Comparison of ENCODE assay signal across 11 cellular contexts in genomic region chr13:110298566-110299321, GRCh38. TPM values are rescaled to one million over a fixed set of nuclear protein-coding genes. Genes with fewer than 3 reads are reported as not detected.
A peak's percentile ranks its signal among the peaks of the same experiment; 100 is the strongest.
DNase-seq lines count a peak whose midpoint lies in the region; ATAC-seq, FAIRE-seq and TF ChIP-seq lines count a peak whose summit lies in the region.
"Had no signal": no experiment of that assay in that cellular context is flagged by ENCODE, and none has a peak within 500 bp of the region (broad histone marks: within the 10 kb centered on the region; RNA-seq: fewer than 3 reads in every experiment).

No MANE protein-coding gene starts in this region.

- H3K27ac Mint-ChIP-seq in activated CD4-positive, alpha-beta T cell treated with anti-CD3 and anti-CD28 coated beads, Interleukin-2, amount 10 ng/mL, durations not matched to agents 7 days and 5 days, result no peak overlapping the region
- H3K27ac Mint-ChIP-seq in astrocyte (ENCODE audit: unreplicated experiment), result no peak overlapping the region
- H3K27ac Mint-ChIP-seq: T-helper 1 cell treated with Interleukin-12 subunit alpha and Interleukin-12 subunit beta and Interleukin-4 antibody, amounts not matched to agents 30 μg/mL and 1 μg/mL, for 36 hours had no signal

- peak overlapping the region; percentile 41 for H3K4me2 ChIP-seq in astrocyte (ENCODE audit: low read length)
- H3K4me2 ChIP-seq: A549 had no signal

- H3K79me2 ChIP-seq in astrocyte (ENCODE audit: insufficient read depth, low read length), result peaks cover 100% of the 10 kb centered on the region

- H4K20me1 ChIP-seq in astrocyte (ENCODE audit: insufficient read depth, low read length), result peaks cover 98% of the 10 kb centered on the region

- H3K4me1 ChIP-seq in astrocyte (ENCODE audit: insufficient read depth, low read length), result peaks cover 32% of the 10 kb centered on the region
- H3K4me1 ChIP-seq in right lobe of liver, result no peaks in the 10 kb centered on the region
- peaks cover 12 to 89% (median 53%) of the 10 kb centered on the region in 4 donors for H3K4me1 ChIP-seq in stomach

- CTCF ChIA-PET in activated CD4-positive, alpha-beta T cell treated with anti-CD3 and anti-CD28 coated beads, Interleukin-2, amount 10 ng/mL, durations not matched to agents 7 days and 5 days (lab: Charles Lee), result no interaction called here

- H2AFZ ChIP-seq in astrocyte (ENCODE audit: low read depth, low read length), result no peak overlapping the region

- 20% methylated on average over 21 of the region's 34 CpGs for WGBS in right lobe of liver (ENCODE audit: insufficient coverage, low coverage, low lambda C conversion rate, missing lambda C conversion rate)
- WGBS in stomach, 5 donors, result 33 to 51% (median 41%) methylated on average over 26 to 34 of the region's 34 CpGs

- no peaks in the 10 kb centered on the region for H3K27me3 ChIP-seq in astrocyte (ENCODE audit: insufficient read depth, low read length)
- no peaks in the 10 kb centered on the region for H3K27me3 ChIP-seq in right lobe of liver
- peaks cover 0 to 32% (median 14%) of the 10 kb centered on the region in 3 donors for H3K27me3 ChIP-seq in stomach

- no peak for TF ChIP-seq POLR2A in right lobe of liver (IDR thresholded peaks at IDR 0.05)
- TF ChIP-seq POLR2A in stomach (IDR thresholded peaks at IDR 0.05), result no peak

- peak overlapping the region; percentile 34 for H3K9ac ChIP-seq in astrocyte (ENCODE audit: low read length)

- H3K36me3 ChIP-seq in astrocyte (ENCODE audit: insufficient read depth, low read length), result peaks cover 23% of the 10 kb centered on the region
- no peaks in the 10 kb centered on the region for H3K36me3 ChIP-seq in right lobe of liver
- no peaks in the 10 kb centered on the region for H3K36me3 ChIP-seq in stomach

- H3K9me3 ChIP-seq in astrocyte (ENCODE audit: insufficient read depth, low read depth, low read length), result no peaks in the 10 kb centered on the region
- no peaks in the 10 kb centered on the region for H3K9me3 ChIP-seq in right lobe of liver
- no peaks in the 10 kb centered on the region for H3K9me3 ChIP-seq in stomach
- H3K9me3 ChIP-seq: A549 had no signal

- H3K27ac ChIP-seq in astrocyte (ENCODE audit: low read depth, low read length) (peak overlapping the region; percentile 30), right lobe of liver (peak overlapping the region in 2 of 3 donors; percentile 43 to 54), stomach (peak overlapping the region; percentile 59 to 97 (median 72))
- H3K27ac ChIP-seq: A549 had no signal

- H3K4me3 ChIP-seq in astrocyte (ENCODE audit: insufficient read depth, low read depth, low read length) (no peak overlapping the region), right lobe of liver (no peak overlapping the region), stomach (peak overlapping the region in 3 of 4 donors; percentile 6 to 15 (median 6))
- H3K4me3 ChIP-seq: A549 had no signal

- peaks cover 58% of the 10 kb centered on the region for H3K27me3 Mint-ChIP-seq in activated CD4-positive, alpha-beta T cell treated with anti-CD3 and anti-CD28 coated beads, Interleukin-2, amount 10 ng/mL, durations not matched to agents 7 days and 5 days
- H3K27me3 Mint-ChIP-seq in astrocyte (ENCODE audit: low read depth, unreplicated experiment), result no peaks in the 10 kb centered on the region

- no peak overlapping the region for H3K4me3 Mint-ChIP-seq in activated CD4-positive, alpha-beta T cell treated with anti-CD3 and anti-CD28 coated beads, Interleukin-2, amount 10 ng/mL, durations not matched to agents 7 days and 5 days
- H3K4me3 Mint-ChIP-seq in astrocyte (ENCODE audit: unreplicated experiment), result no peak overlapping the region
- H3K4me3 Mint-ChIP-seq: T-helper 1 cell treated with Interleukin-12 subunit alpha and Interleukin-12 subunit beta and Interleukin-4 antibody, amounts not matched to agents 30 μg/mL and 1 μg/mL, for 36 hours had no signal

- intact Hi-C loops in right lobe of liver (cut with DNase I) (no loop called here), stomach (cut with DNase I; ENCODE audit: low total_unique reads) (no loop called here), posterior vena cava (cut with DNase I) (no loop called here)

- POLR2A ChIA-PET in activated CD4-positive, alpha-beta T cell treated with anti-CD3 and anti-CD28 coated beads, Interleukin-2, amount 10 ng/mL, durations not matched to agents 7 days and 5 days (lab: Charles Lee), result no interaction called here

- H3K36me3 Mint-ChIP-seq in activated CD4-positive, alpha-beta T cell treated with anti-CD3 and anti-CD28 coated beads, Interleukin-2, amount 10 ng/mL, durations not matched to agents 7 days and 5 days (ENCODE audit: low read depth), result no peaks in the 10 kb centered on the region
- peaks cover 22% of the 10 kb centered on the region for H3K36me3 Mint-ChIP-seq in astrocyte (ENCODE audit: low read depth, unreplicated experiment)

- H3K9me3 Mint-ChIP-seq in activated CD4-positive, alpha-beta T cell treated with anti-CD3 and anti-CD28 coated beads, Interleukin-2, amount 10 ng/mL, durations not matched to agents 7 days and 5 days, result no peaks in the 10 kb centered on the region
- H3K9me3 Mint-ChIP-seq in astrocyte (ENCODE audit: unreplicated experiment), result no peaks in the 10 kb centered on the region
- H3K9me3 Mint-ChIP-seq: T-helper 1 cell treated with Interleukin-12 subunit alpha and Interleukin-12 subunit beta and Interleukin-4 antibody, amounts not matched to agents 30 μg/mL and 1 μg/mL, for 36 hours had no signal

- ATAC-seq in right lobe of liver (peak; percentile 74 to 86 (median 76)), HG03354 (IDR thresholded peaks at IDR 0.05; ENCODE audit: poor library complexity, severe bottlenecking, unreplicated experiment) (no peak), GM19395 (IDR thresholded peaks at IDR 0.05; ENCODE audit: unreplicated experiment) (no peak)
- ATAC-seq: A549 had no signal

- FAIRE-seq in astrocyte (lab: Jason Lieb, UNC), result no peak
- FAIRE-seq: A549 had no signal

- TF ChIP-seq CTCF in astrocyte (IDR thresholded peaks at IDR 0.05; ENCODE audit: insufficient read depth, low read depth, low read length), result no peak
- no peak for TF ChIP-seq CTCF in right lobe of liver (IDR thresholded peaks at IDR 0.05)
- no peak for TF ChIP-seq CTCF in stomach (IDR thresholded peaks at IDR 0.05)

- peak; percentile 40 to 50 for DNase-seq in activated CD4-positive, alpha-beta T cell treated with anti-CD3 and anti-CD28 coated beads, Interleukin-2, amount 50 U/mL, for 48 hours
- DNase-seq in activated CD4-positive, alpha-beta T cell treated with anti-CD3 and anti-CD28 coated beads, Interleukin-2, amount 10 ng/mL, durations not matched to agents 7 days and 5 days, result no peak
- no peak for DNase-seq in astrocyte (ENCODE audit: low read depth)
- peak in 1 of 3 donors; percentile 64 for DNase-seq in right lobe of liver
- DNase-seq in stomach, result no peak
- DNase-seq in posterior vena cava (ENCODE audit: low spot score), result no peak
- DNase-seq: small intestine had no signal

- TF ChIP-seq EP300 in stomach (IDR thresholded peaks at IDR 0.05), result no peak

- H3K4me1 Mint-ChIP-seq in activated CD4-positive, alpha-beta T cell treated with anti-CD3 and anti-CD28 coated beads, Interleukin-2, amount 10 ng/mL, durations not matched to agents 7 days and 5 days, result peaks cover 3% of the 10 kb centered on the region
- peaks cover 58% of the 10 kb centered on the region for H3K4me1 Mint-ChIP-seq in astrocyte (ENCODE audit: low read depth, unreplicated experiment)

RNA-seq across cellular contexts. Expression of gene COL4A1, which starts 8.2 kb away (rescaled TPM):
- under 1 TPM; 0.06 to 0.12 TPM for total RNA-seq in activated CD4-positive, alpha-beta T cell treated with anti-CD3 and anti-CD28 coated beads, Interleukin-2, amount 10 ng/mL, durations not matched to agents 7 days and 5 days
- total RNA-seq in astrocyte (2,489 and 3,103 TPM in 2 replicates), right lobe of liver (10 to 100 TPM in 5 of 6 experiments, 1 to 10 TPM in 1; 8.0 to 89.8 (median 41.1) TPM), stomach (100 to 1,000 TPM; 132 to 798 (median 175) TPM), posterior vena cava (1,000 to 10,000 TPM in 1 of 2 donors, 100 to 1,000 TPM in 1; 830 to 1,061 TPM)
- 10 to 100 TPM; 18.8 to 59.0 (median 30.6) TPM for polyA plus RNA-seq in stomach

RNA-seq across cellular contexts. Expression of gene COL4A2, which starts 8.3 kb away (rescaled TPM):
- total RNA-seq in activated CD4-positive, alpha-beta T cell treated with anti-CD3 and anti-CD28 coated beads, Interleukin-2, amount 10 ng/mL, durations not matched to agents 7 days and 5 days, result not detected
- total RNA-seq in astrocyte (1,414 and 1,647 TPM in 2 replicates), right lobe of liver (10 to 100 TPM in 5 of 6 experiments, 1 to 10 TPM in 1; 8.4 to 65.8 (median 42.5) TPM), stomach (100 to 1,000 TPM; 134 to 531 (median 366) TPM), posterior vena cava (100 to 1,000 TPM; 816 to 963 TPM)
- polyA plus RNA-seq in stomach, result 10 to 100 TPM; 24.0 to 96.6 (median 38.4) TPM

Comparison
In these comparisons a context has a peak if more than half of its experiments do, and no peak if none do; other contexts are left out.
1. DNase-seq: peak in activated CD4-positive, alpha-beta T cell treated with anti-CD3 and anti-CD28 coated beads, Interleukin-2, amount 50 U/mL, for 48 hours (2 of 2); none in activated CD4-positive, alpha-beta T cell treated with anti-CD3 and anti-CD28 coated beads, Interleukin-2, amount 10 ng/mL, durations not matched to agents 7 days and 5 days (single experiment), astrocyte (single experiment), stomach (single experiment) and posterior vena cava (single experiment).
2. H3K4me3 ChIP-seq: peak in stomach (3 of 4); none in astrocyte (single experiment) and right lobe of liver (0 of 3).
3. ATAC-seq: peak in right lobe of liver (4 of 4); none in HG03354 (single experiment) and GM19395 (single experiment).
4. RNA of gene COL4A1, which starts 8.2 kb away (total RNA-seq): 2,489 to 3,103 TPM in astrocyte, 830 to 1,061 TPM in posterior vena cava, 132 to 798 TPM in stomach and 8.0 to 89.8 TPM in right lobe of liver; 0.06 to 0.12 TPM in activated CD4-positive, alpha-beta T cell treated with anti-CD3 and anti-CD28 coated beads, Interleukin-2, amount 10 ng/mL, durations not matched to agents 7 days and 5 days; every median in the first group is over 4 times any median in the second.
5. RNA of gene COL4A2, which starts 8.3 kb away (total RNA-seq): 1,414 to 1,647 TPM in astrocyte, 816 to 963 TPM in posterior vena cava, 134 to 531 TPM in stomach and 8.4 to 65.8 TPM in right lobe of liver; not detected in activated CD4-positive, alpha-beta T cell treated with anti-CD3 and anti-CD28 coated beads, Interleukin-2, amount 10 ng/mL, durations not matched to agents 7 days and 5 days; every median in the first group is over 4 times any median in the second.
6. Peak in every context shown above with its lines, with median percentiles within 50 percentile points of each other: H3K27ac ChIP-seq.